12 cellular contexts compared by ENCODE assay signal in the genomic region with DNA sequence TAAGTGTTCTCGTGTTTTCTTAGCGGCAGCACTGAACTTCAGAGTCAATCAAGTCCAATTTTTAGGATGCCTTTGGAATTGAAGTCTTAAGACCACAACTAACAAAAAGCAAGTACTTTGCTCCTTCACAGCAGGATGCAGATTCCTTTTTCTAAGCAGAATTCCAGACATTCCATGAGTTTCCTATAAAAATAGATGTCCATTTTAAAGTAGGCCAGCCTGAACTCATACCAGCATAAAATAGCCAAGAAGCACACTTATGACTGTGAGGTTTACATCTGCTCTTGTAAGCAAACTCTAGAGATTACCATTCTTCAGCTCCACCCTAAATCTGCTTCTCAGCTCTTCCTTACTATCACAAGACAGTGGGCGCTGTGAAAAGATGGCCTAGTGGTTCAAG.
DNase-seq lines count a peak whose midpoint lies in the region; ATAC-seq and TF ChIP-seq lines count a peak whose summit lies in the region.
"Had no signal": no experiment of that assay in that cellular context is flagged by ENCODE, and none has a peak within 500 bp of the region (broad histone marks: within the 10 kb centered on the region; RNA-seq: fewer than 3 reads in every experiment).

No MANE protein-coding gene starts in this region.

- H2AFZ ChIP-seq in neuron (ENCODE audit: low read depth, low read length) (peak overlapping the region; percentile 12), hepatocyte (no peak overlapping the region)

- no peaks in the 10 kb centered on the region for H4K20me1 ChIP-seq in hepatocyte (ENCODE audit: insufficient read depth, poor library complexity, severe bottlenecking)

- peak; percentile 74 for DNase-seq in EL
- DNase-seq in SJSA1 (ENCODE audit: low read depth in 1 of 2, low spot score in 2 of 2): peak in 1 of 2 experiments; percentile 85
- peak; percentile 74 for DNase-seq in fibroblast of peridontal ligament (ENCODE audit: extremely low read depth)
- no peak for DNase-seq in psoas muscle
- no peak for DNase-seq in hepatocyte (ENCODE audit: low spot score)
- no peak for DNase-seq in DMS53 treated with DMSO at 0.1 percent for 48 hours (lab: John Stamatoyannopoulos, UW; ENCODE audit: unreplicated experiment)
- no peak for DNase-seq in ovary
- DNase-seq: NCI-H2081 treated with DMSO at 0.1 percent for 48 hours, T-helper 9 cell had no signal

- H3K4me3 ChIP-seq in SJSA1: no peak overlapping the region
- no peak overlapping the region for H3K4me3 ChIP-seq in neuron (ENCODE audit: low read length)
- H3K4me3 ChIP-seq in psoas muscle: no peak overlapping the region
- no peak overlapping the region for H3K4me3 ChIP-seq in hepatocyte
- H3K4me3 ChIP-seq in ovary: no peak overlapping the region
- H3K4me3 ChIP-seq: K562 had no signal

- H3K27ac ChIP-seq in SJSA1: peak overlapping the region; percentile 62
- no peak overlapping the region for H3K27ac ChIP-seq in psoas muscle
- H3K27ac ChIP-seq in hepatocyte: no peak overlapping the region
- no peak overlapping the region for H3K27ac ChIP-seq in ovary

- no peak overlapping the region for H3K4me2 ChIP-seq in hepatocyte

- TF ChIP-seq EP300 in ovary (IDR thresholded peaks at IDR 0.05): no peak

- H3K9me3 ChIP-seq in SJSA1 (replicated peaks) (no peaks in the 10 kb centered on the region), neuron (ENCODE audit: low read length) (no peaks in the 10 kb centered on the region), psoas muscle (no peaks in the 10 kb centered on the region), hepatocyte (ENCODE audit: low read depth) (no peaks in the 10 kb centered on the region), ovary (no peaks in the 10 kb centered on the region)

- 87 to 90% (median 89%) methylated on average over 3 of the region's 3 CpGs for WGBS in psoas muscle, 3 donors
- WGBS in hepatocyte (ENCODE audit: low lambda C conversion rate, missing lambda C conversion rate): 66% methylated on average over 3 of the region's 3 CpGs
- WGBS in ovary, 3 donors: 52 to 64% (median 59%) methylated on average over 3 of the region's 3 CpGs

- peaks cover 34% of the 10 kb centered on the region for H3K4me1 ChIP-seq in SJSA1 (replicated peaks)
- peaks cover 34% of the 10 kb centered on the region for H3K4me1 ChIP-seq in neuron (ENCODE audit: insufficient read depth, low read length)
- peaks cover 8% of the 10 kb centered on the region for H3K4me1 ChIP-seq in psoas muscle
- peaks cover 7% of the 10 kb centered on the region for H3K4me1 ChIP-seq in hepatocyte (ENCODE audit: insufficient read depth)
- H3K4me1 ChIP-seq in ovary (ENCODE audit: insufficient read depth): peaks cover 1% of the 10 kb centered on the region

- TF ChIP-seq POLR2A in ovary (IDR thresholded peaks at IDR 0.05): no peak

- intact Hi-C loops in psoas muscle (cut with DNase I): no loop called here
- intact Hi-C loops in ovary (cut with DNase I): no loop called here

- no peaks in the 10 kb centered on the region for H3K79me2 ChIP-seq in hepatocyte

- TF ChIP-seq CTCF in psoas muscle (IDR thresholded peaks at IDR 0.05): no peak
- TF ChIP-seq CTCF in hepatocyte (IDR thresholded peaks at IDR 0.05; ENCODE audit: poor library complexity): no peak
- TF ChIP-seq CTCF in ovary (IDR thresholded peaks at IDR 0.05): no peak

- H3K36me3 ChIP-seq in SJSA1 (no peaks in the 10 kb centered on the region), neuron (ENCODE audit: insufficient read depth, low read length) (no peaks in the 10 kb centered on the region), psoas muscle (ENCODE audit: insufficient read depth in 1 of 2, low read depth in 1 of 2) (no peaks in the 10 kb centered on the region), hepatocyte (replicated peaks; ENCODE audit: insufficient read depth, low read depth) (no peaks in the 10 kb centered on the region), ovary (no peaks in the 10 kb centered on the region)

- H3K9me2 ChIP-seq in hepatocyte (replicated peaks; ENCODE audit: insufficient read depth): no peaks in the 10 kb centered on the region

- H3K27me3 ChIP-seq in SJSA1 (replicated peaks) (no peaks in the 10 kb centered on the region), neuron (ENCODE audit: insufficient read depth, low read length) (no peaks in the 10 kb centered on the region), psoas muscle (ENCODE audit: insufficient read depth in 3 of 3, low read length in 2 of 3) (no peaks in the 10 kb centered on the region), hepatocyte (no peaks in the 10 kb centered on the region), ovary (no peaks in the 10 kb centered on the region)

- no peak for ATAC-seq in psoas muscle
- ATAC-seq: K562; natural killer cell treated with Interleukin-12 subunit alpha and Interleukin-12 subunit beta and Interleukin-15 and Interleukin-18, amount 100 ng/mL, for 72 hours had no signal

Comparison
In these comparisons a context has a peak if more than half of its experiments do, and no peak if none do; other contexts are left out.
1. DNase-seq: peak in EL (single experiment) and fibroblast of peridontal ligament (single experiment); none in psoas muscle (0 of 2), hepatocyte (single experiment), DMS53 treated with DMSO at 0.1 percent for 48 hours (single experiment) and ovary (0 of 5).